1 cellular context compared by ENCODE assay signal in genomic region chr19:46850228-46851203, GRCh38.
TF ChIP-seq lines count a peak whose summit lies in the region.

AP2S1 (minus strand) TSS chr19:46850846; CDS start chr19:46850766, 80 bp downstream.

TF ChIP-seq in HepG2, 621 proteins besides CTCF, POLR2A, EP300 and RAD21 (continued from another document and continues in another):
- TF ChIP-seq RERE (CRISPR knock-in tag; IDR thresholded peaks at IDR 0.05; ENCODE audit: low read depth) (no peak), ELF3 (CRISPR knock-in tag; IDR thresholded peaks at IDR 0.05) (peak; percentile 79), FOXK1 (CRISPR knock-in tag; IDR thresholded peaks at IDR 0.05; ENCODE audit: borderline replicate concordance, low read depth) (peak; percentile 82; the same call in 1 of the 2 replicates), GPBP1L1 (CRISPR knock-in tag; IDR thresholded peaks at IDR 0.05) (no peak), HMG20A (CRISPR knock-in tag; IDR thresholded peaks at IDR 0.05; ENCODE audit: borderline replicate concordance) (no peak), ZNF260 (CRISPR knock-in tag; IDR thresholded peaks at IDR 0.05; ENCODE audit: borderline replicate concordance, low read depth) (no peak), ZNF780A (CRISPR knock-in tag; IDR thresholded peaks at IDR 0.05) (no peak), KLF11 (CRISPR knock-in tag; IDR thresholded peaks at IDR 0.05) (no peak; the same call in 1 of the 2 replicates), ZNF143 (CRISPR knock-in tag; IDR thresholded peaks at IDR 0.05) (peak; percentile 98), ZBTB49 (CRISPR knock-in tag; IDR thresholded peaks at IDR 0.05; ENCODE audit: borderline replicate concordance) (no peak), LRRFIP1 (CRISPR knock-in tag; conservative IDR thresholded peaks at IDR 0.05) (no peak), RNF2 (conservative IDR thresholded peaks at IDR 0.05; ENCODE audit: low read depth) (no peak), IRF1 (CRISPR knock-in tag; IDR thresholded peaks at IDR 0.05; ENCODE audit: low read depth) (no peak), MAZ (IDR thresholded peaks at IDR 0.05; ENCODE audit: borderline replicate concordance, low read depth, low read length) (peak; percentile 59; the same call in 1 of the 2 replicates), MAZ (CRISPR knock-in tag; IDR thresholded peaks at IDR 0.05; ENCODE audit: low read depth) (peak; percentile 42; the same call in 1 of the 2 replicates), ZFP41 (CRISPR knock-in tag; IDR thresholded peaks at IDR 0.05; ENCODE audit: borderline replicate concordance) (no peak), SNAPC5 (CRISPR knock-in tag; IDR thresholded peaks at IDR 0.05; ENCODE audit: borderline replicate concordance) (peak; percentile 75; the same call in 1 of the 2 replicates), NFKBIZ (CRISPR knock-in tag; IDR thresholded peaks at IDR 0.05) (no peak), ZNF564 (CRISPR knock-in tag; IDR thresholded peaks at IDR 0.05) (peak; percentile 71), PAX8 (CRISPR knock-in tag; IDR thresholded peaks at IDR 0.05; ENCODE audit: borderline replicate concordance) (no peak), ZNF772 (CRISPR knock-in tag; IDR thresholded peaks at IDR 0.05) (peak; percentile 7), ISL2 (CRISPR knock-in tag; IDR thresholded peaks at IDR 0.05) (peak; percentile 41; the same call in 1 of the 2 replicates), RBAK (CRISPR knock-in tag; IDR thresholded peaks at IDR 0.05) (peak; percentile 42; the same call in 1 of the 2 replicates), ZMAT3 (CRISPR knock-in tag; conservative IDR thresholded peaks at IDR 0.05) (peak; percentile 78), HES4 (CRISPR knock-in tag; IDR thresholded peaks at IDR 0.05; ENCODE audit: borderline replicate concordance) (no peak), ATF4 (CRISPR knock-in tag; IDR thresholded peaks at IDR 0.05) (peak in 1 of 2 experiments; percentile 62; a peak in 1 of 4 replicates), RARA (CRISPR knock-in tag; IDR thresholded peaks at IDR 0.05) (no peak; the same call in 1 of the 2 replicates), BCL3 (CRISPR knock-in tag; IDR thresholded peaks at IDR 0.05) (peak; percentile 66; the same call in 1 of the 2 replicates), TRIM22 (IDR thresholded peaks at IDR 0.05) (no peak), ZNF121 (CRISPR knock-in tag; IDR thresholded peaks at IDR 0.05) (no peak), ZSCAN21 (CRISPR knock-in tag; IDR thresholded peaks at IDR 0.05; ENCODE audit: borderline replicate concordance) (0 out of 2 replicates have a peak, but pooled peaks have one; percentile 25), ZNF720 (CRISPR knock-in tag; IDR thresholded peaks at IDR 0.05) (no peak), PRDM15 (CRISPR knock-in tag; IDR thresholded peaks at IDR 0.05) (peak; percentile 76), ATAD3A (CRISPR knock-in tag; IDR thresholded peaks at IDR 0.05) (no peak), NFE2L2 (IDR thresholded peaks at IDR 0.05; ENCODE audit: low read length) (no peak), ZSCAN12 (CRISPR knock-in tag; IDR thresholded peaks at IDR 0.05) (no peak), GMEB2 (CRISPR knock-in tag; IDR thresholded peaks at IDR 0.05; ENCODE audit: low read depth) (no peak; the same call in 1 of the 2 replicates)
